9 cellular contexts compared by ENCODE assay signal in genomic region chr19:29687244-29687896, GRCh38. TPM values are rescaled to one million over a fixed set of nuclear protein-coding genes. Genes with fewer than 3 reads are reported as not detected.
DNase-seq lines count a peak whose midpoint lies in the region; ATAC-seq and TF ChIP-seq lines count a peak whose summit lies in the region.
"Had no signal": no experiment of that assay in that cellular context is flagged by ENCODE, and none has a peak within 500 bp of the region (broad histone marks: within the 10 kb centered on the region; RNA-seq: fewer than 3 reads in every experiment).

No MANE protein-coding gene starts in this region.

- peak; percentile 91 for ATAC-seq in activated naive CD8-positive, alpha-beta T cell treated with anti-CD3 and anti-CD28 coated beads, Interleukin-2, amount 50 U/mL, for 24 hours
- no peak for ATAC-seq in HG02678 (IDR thresholded peaks at IDR 0.05; ENCODE audit: unreplicated experiment)

- peaks cover 5% of the 10 kb centered on the region for H3K4me1 ChIP-seq in mesenchymal stem cell (ENCODE audit: control insufficient read depth, insufficient read depth, low read depth, low read length)

- peak overlapping the region; percentile 95 for H3K9ac ChIP-seq in mesenchymal stem cell (ENCODE audit: low read length)

- H2AK5ac ChIP-seq in mesenchymal stem cell (ENCODE audit: low read length, severe bottlenecking): no peak overlapping the region

- no peaks in the 10 kb centered on the region for H3K27me3 Mint-ChIP-seq in activated naive CD8-positive, alpha-beta T cell treated with anti-CD3 and anti-CD28 coated beads, Interleukin-2, amount 50 U/mL, for 24 hours

- 91% methylated on average over 14 of the region's 17 CpGs for WGBS in mesenchymal stem cell

- peaks cover 5% of the 10 kb centered on the region for H3K9me3 Mint-ChIP-seq in activated naive CD8-positive, alpha-beta T cell treated with anti-CD3 and anti-CD28 coated beads, Interleukin-2, amount 50 U/mL, for 24 hours

- peak overlapping the region in 1 of 2 experiments; percentile 76 for H3K4me3 ChIP-seq in mesenchymal stem cell (ENCODE audit: insufficient read depth in 1 of 2, low read depth in 1 of 2, low read length in 2 of 2)

- no peak overlapping the region for H4K91ac ChIP-seq in mesenchymal stem cell (ENCODE audit: low read length)

- peaks cover 0 to 3% of the 10 kb centered on the region in 2 experiments for H3K36me3 ChIP-seq in mesenchymal stem cell (ENCODE audit: control insufficient read depth in 1 of 2, insufficient read depth in 2 of 2, low read depth in 1 of 2, low read length in 2 of 2)

- H3K79me1 ChIP-seq in mesenchymal stem cell (replicated peaks; ENCODE audit: low read length, poor library complexity, severe bottlenecking): no peaks in the 10 kb centered on the region

- peak overlapping the region; percentile 7 for H4K8ac ChIP-seq in mesenchymal stem cell (ENCODE audit: low read length)

- DNase-seq in stimulated activated naive CD4-positive, alpha-beta T cell treated with Interleukin-2 at 50 U/mL for 16 hours (lab: John Stamatoyannopoulos, UW): peak; percentile 52
- DNase-seq in stimulated activated naive CD4-positive, alpha-beta T cell (lab: John Stamatoyannopoulos, UW): no peak
- DNase-seq in activated naive CD8-positive, alpha-beta T cell treated with anti-CD3 and anti-CD28 coated beads, Interleukin-2, amount 50 U/mL, for 24 hours: peak; percentile 60
- DNase-seq in mesenchymal stem cell (peak; percentile 72), NCI-H510A (lab: John Stamatoyannopoulos, UW) (no peak), GDM1 (lab: John Stamatoyannopoulos, UW) (no peak), GM10266 (ENCODE audit: extremely low spot score) (no peak)
- DNase-seq: NCI-H526 had no signal

- H3K4ac ChIP-seq in mesenchymal stem cell (ENCODE audit: low read depth in 1 of 2, low read length in 2 of 2): no peak overlapping the region

- H3K4me2 ChIP-seq in mesenchymal stem cell (ENCODE audit: low read length, poor library complexity, severe bottlenecking): no peak overlapping the region

- H3K18ac ChIP-seq in mesenchymal stem cell (ENCODE audit: low read depth in 1 of 2, low read length in 2 of 2): peak overlapping the region in 1 of 2 experiments; percentile 4

- H2BK12ac ChIP-seq in mesenchymal stem cell (ENCODE audit: low read length in 2 of 2): no peak overlapping the region

- H2BK15ac ChIP-seq in mesenchymal stem cell (ENCODE audit: low read depth, poor library complexity, severe bottlenecking): no peak overlapping the region

- no peak overlapping the region for H2BK120ac ChIP-seq in mesenchymal stem cell (ENCODE audit: low read depth, low read length)

- H3K27me3 ChIP-seq in mesenchymal stem cell (ENCODE audit: control insufficient read depth in 1 of 2, insufficient read depth in 1 of 2, low read length in 2 of 2): peaks cover 0 to 4% of the 10 kb centered on the region in 2 experiments

- peak overlapping the region in 1 of 2 experiments; percentile 78 for H3K14ac ChIP-seq in mesenchymal stem cell (ENCODE audit: low read length in 2 of 2)

- peaks cover 54% of the 10 kb centered on the region for H3K4me1 Mint-ChIP-seq in activated naive CD8-positive, alpha-beta T cell treated with anti-CD3 and anti-CD28 coated beads, Interleukin-2, amount 50 U/mL, for 24 hours

- peak overlapping the region; percentile 82 for H3K27ac Mint-ChIP-seq in activated naive CD8-positive, alpha-beta T cell treated with anti-CD3 and anti-CD28 coated beads, Interleukin-2, amount 50 U/mL, for 24 hours

- peaks cover 4% of the 10 kb centered on the region for H3K9me3 ChIP-seq in mesenchymal stem cell (ENCODE audit: control insufficient read depth, low read length)

- no peak overlapping the region for H3K23ac ChIP-seq in mesenchymal stem cell (ENCODE audit: low read length in 2 of 2)

- H2AFZ ChIP-seq in mesenchymal stem cell (ENCODE audit: low read depth, low read length): no peak overlapping the region

- H3K27ac ChIP-seq in mesenchymal stem cell (ENCODE audit: low read length, poor library complexity, severe bottlenecking): no peak overlapping the region

- no peak overlapping the region for H2BK5ac ChIP-seq in mesenchymal stem cell (ENCODE audit: low read depth, low read length, poor library complexity, severe bottlenecking)

- peak overlapping the region; percentile 7 for H3K4me3 Mint-ChIP-seq in activated naive CD8-positive, alpha-beta T cell treated with anti-CD3 and anti-CD28 coated beads, Interleukin-2, amount 50 U/mL, for 24 hours

- H3K36me3 Mint-ChIP-seq in activated naive CD8-positive, alpha-beta T cell treated with anti-CD3 and anti-CD28 coated beads, Interleukin-2, amount 50 U/mL, for 24 hours (ENCODE audit: low read depth): peaks cover 5% of the 10 kb centered on the region

- no peak for TF ChIP-seq CTCF in GM10266 (IDR thresholded peaks at IDR 0.05; ENCODE audit: control insufficient read depth, insufficient read depth, low read depth, missing control alignments)

RNA-seq across cellular contexts. Expression of gene PLEKHF1, which starts 22.1 kb away (rescaled TPM):
- polyA plus RNA-seq in mesenchymal stem cell (2013, experiment 1 of 2): 3.8 TPM
- polyA plus RNA-seq in mesenchymal stem cell (2013, experiment 2 of 2): 3.8 TPM

RNA-seq across cellular contexts. Expression of gene C19orf12, which starts 27.7 kb away (rescaled TPM):
- 22.7 TPM for polyA plus RNA-seq in mesenchymal stem cell (2013, experiment 1 of 2)
- polyA plus RNA-seq in mesenchymal stem cell (2013, experiment 2 of 2): 22.8 TPM

Comparison
In these comparisons a context has a peak if more than half of its experiments do, and no peak if none do; other contexts are left out.
1. DNase-seq: peak in stimulated activated naive CD4-positive, alpha-beta T cell treated with Interleukin-2 at 50 U/mL for 16 hours (single experiment), activated naive CD8-positive, alpha-beta T cell treated with anti-CD3 and anti-CD28 coated beads, Interleukin-2, amount 50 U/mL, for 24 hours (single experiment) and mesenchymal stem cell (single experiment); none in stimulated activated naive CD4-positive, alpha-beta T cell (0 of 6), NCI-H510A (single experiment), GDM1 (single experiment) and GM10266 (single experiment).